ENCODE assay signal across 8 cellular contexts in the genomic region with DNA sequence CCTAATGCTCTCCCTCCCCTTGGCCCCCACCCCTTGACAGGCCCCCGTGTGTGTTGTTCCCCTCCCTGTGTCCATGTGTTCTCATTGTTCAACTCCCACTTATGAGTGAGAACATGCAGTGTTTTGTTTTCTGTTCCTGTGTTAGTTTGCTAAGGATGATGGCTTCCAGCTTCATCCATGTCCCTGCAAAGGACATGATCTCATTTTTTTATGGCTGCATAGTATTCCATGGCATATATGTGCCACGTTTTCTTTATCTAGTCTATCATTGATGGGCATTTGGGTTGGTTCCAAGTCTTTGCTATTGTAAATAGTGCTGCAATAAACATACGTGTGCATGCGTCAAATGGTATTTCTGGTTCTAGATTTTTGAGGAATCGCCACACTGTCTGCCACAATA. TPM values are rescaled to one million over a fixed set of nuclear protein-coding genes. Genes with fewer than 3 reads are reported as not detected.
DNase-seq lines count a peak whose midpoint lies in the region; ATAC-seq and TF ChIP-seq lines count a peak whose summit lies in the region.
"Not testable (repeated sequence)": the region's sequence is repeated elsewhere in the genome, so short reads cannot be mapped to it uniquely, and the experiment has no call there.

No MANE protein-coding gene starts in this region.

- ATAC-seq in GM18907 (IDR thresholded peaks at IDR 0.05; ENCODE audit: unreplicated experiment) (peak; percentile 4), HG02571 (IDR thresholded peaks at IDR 0.05; ENCODE audit: unreplicated experiment) (peak; percentile 5)
- not testable (repeated sequence) for ATAC-seq in Panc1; right lobe of liver; psoas muscle; upper lobe of left lung (ENCODE audit: low FRiP score in 2 of 2)

- H3K27ac ChIP-seq in Panc1 (ENCODE audit: low read length); right lobe of liver: not testable (repeated sequence)
- H3K27ac ChIP-seq in psoas muscle (peak overlapping the region; percentile 88), upper lobe of left lung (peak overlapping the region in 2 of 4 donors; percentile 84 to 94)

- TF ChIP-seq EP300 in upper lobe of left lung (IDR thresholded peaks at IDR 0.05): not testable (repeated sequence)

- POLR2A ChIA-PET in Panc1 (lab: Charles Lee): not testable (repeated sequence)

- peaks cover 15% of the 10 kb centered on the region for H3K4me1 Mint-ChIP-seq in activated T-cell treated with anti-CD3 and anti-CD28 coated beads, Interleukin-2, amount 50 U/mL, for 24 hours (ENCODE audit: low read depth)
- H3K4me1 Mint-ChIP-seq in brain: peaks cover 33% of the 10 kb centered on the region

- not testable (repeated sequence) for BruUV-seq in Panc1 (replicated peaks; lab: Mats Ljungman, UMichigan)

- H3K4me3 ChIP-seq in Panc1 (ENCODE audit: low read depth in 2 of 2, low read length in 2 of 2) (peak overlapping the region; percentile 86 to 94; a peak in 3 of 4 replicates), right lobe of liver (peak overlapping the region in 2 of 3 donors; percentile 57 to 60), psoas muscle (peak overlapping the region; percentile 71), upper lobe of left lung (peak overlapping the region in 3 of 4 donors; percentile 52 to 66 (median 64))

- not testable (repeated sequence) for H3K9me3 Mint-ChIP-seq in activated T-cell treated with anti-CD3 and anti-CD28 coated beads, Interleukin-2, amount 50 U/mL, for 24 hours; brain

- DNase-seq in Panc1 (ENCODE audit: low read depth, low spot score); activated T-cell treated with anti-CD3 and anti-CD28 coated beads, Interleukin-2, amount 50 U/mL, for 24 hours; right lobe of liver; psoas muscle; upper lobe of left lung: not testable (repeated sequence)

- not testable (repeated sequence) for H3K27me3 ChIP-seq in Panc1 (ENCODE audit: control insufficient read depth, insufficient read depth, low read length); right lobe of liver; psoas muscle (ENCODE audit: insufficient read depth in 3 of 3, low read length in 2 of 3); upper lobe of left lung

- in situ Hi-C loops in Panc1 (cut with HindIII; ENCODE audit: low pct_unique_long_range_greater_than_20kb, low sequenced_read_pairs): not testable (repeated sequence)

- H3K36me3 ChIP-seq in Panc1 (ENCODE audit: control insufficient read depth, insufficient read depth, low read length); right lobe of liver; psoas muscle (ENCODE audit: insufficient read depth in 1 of 2, low read depth in 1 of 2); upper lobe of left lung: not testable (repeated sequence)

- not testable (repeated sequence) for H3K36me3 Mint-ChIP-seq in activated T-cell treated with anti-CD3 and anti-CD28 coated beads, Interleukin-2, amount 50 U/mL, for 24 hours (ENCODE audit: low read depth); brain

- H3K27ac Mint-ChIP-seq in activated T-cell treated with anti-CD3 and anti-CD28 coated beads, Interleukin-2, amount 50 U/mL, for 24 hours: not testable (repeated sequence)
- H3K27ac Mint-ChIP-seq in brain: peak overlapping the region in 2 of 5 experiments; percentile 62 to 82

- WGBS in right lobe of liver (ENCODE audit: insufficient coverage, low coverage, low lambda C conversion rate, missing lambda C conversion rate): 58% methylated on average over 5 of the region's 5 CpGs
- WGBS in psoas muscle, 3 donors: 57 to 63% (median 60%) methylated on average over 5 of the region's 5 CpGs
- 47 to 61% methylated on average over 5 of the region's 5 CpGs for WGBS in upper lobe of left lung, 2 donors

- TF ChIP-seq CTCF in Panc1 (IDR thresholded peaks at IDR 0.05); brain (conservative IDR thresholded peaks at IDR 0.05); right lobe of liver (IDR thresholded peaks at IDR 0.05); psoas muscle (IDR thresholded peaks at IDR 0.05); upper lobe of left lung (IDR thresholded peaks at IDR 0.05): not testable (repeated sequence)

- CTCF ChIA-PET in Panc1 (lab: Charles Lee): not testable (repeated sequence)

- H3K4me3 Mint-ChIP-seq in activated T-cell treated with anti-CD3 and anti-CD28 coated beads, Interleukin-2, amount 50 U/mL, for 24 hours: peak overlapping the region; percentile 93
- H3K4me3 Mint-ChIP-seq in brain: peak overlapping the region; percentile 63 to 94 (median 86)

- peaks cover 12% of the 10 kb centered on the region for H3K4me1 ChIP-seq in Panc1 (ENCODE audit: control insufficient read depth, insufficient read depth, low read length)
- H3K4me1 ChIP-seq in right lobe of liver, psoas muscle: not testable (repeated sequence)
- peaks cover 0 to 16% (median 9%) of the 10 kb centered on the region in 4 donors for H3K4me1 ChIP-seq in upper lobe of left lung

- intact Hi-C loops in Panc1 (cut with micrococcal nuclease; ENCODE audit: unreplicated experiment) (loop anchor here (5.0 kb wide), 1 partner anchor 212 kb away; no protein-coding TSS in a partner anchor), psoas muscle (cut with DNase I) (loop anchor here in 1 of 2 donors (5.0 kb wide), 1 partner anchor 137 kb away; no protein-coding TSS in a partner anchor)
- intact Hi-C loops in right lobe of liver (cut with DNase I): not testable (repeated sequence)

- not testable (repeated sequence) for H3K9me3 ChIP-seq in Panc1 (ENCODE audit: control insufficient read depth, insufficient read depth, low read depth, low read length); right lobe of liver; psoas muscle; upper lobe of left lung

- not testable (repeated sequence) for H3K27me3 Mint-ChIP-seq in activated T-cell treated with anti-CD3 and anti-CD28 coated beads, Interleukin-2, amount 50 U/mL, for 24 hours
- peaks cover 18% of the 10 kb centered on the region for H3K27me3 Mint-ChIP-seq in brain

- TF ChIP-seq POLR2A in right lobe of liver (IDR thresholded peaks at IDR 0.05); upper lobe of left lung (IDR thresholded peaks at IDR 0.05): not testable (repeated sequence)

RNA-seq across cellular contexts. Expression of gene LAMP2, which starts 0.6 kb away (rescaled TPM):
- total RNA-seq in Panc1 (2021; ENCODE audit: unreplicated experiment): 243 TPM
- 131 TPM for polyA plus RNA-seq in Panc1 (2012; ENCODE audit: insufficient read length)
- polyA plus RNA-seq in brain (ENCODE audit: insufficient read depth, low read depth, low replicate concordance): 141 TPM
- 100 to 1,000 TPM in 5 of 6 experiments, 10 to 100 TPM in 1; 86.3 to 235 (median 183) TPM for total RNA-seq in right lobe of liver
- 100 to 1,000 TPM in 2 of 4 donors, 10 to 100 TPM in 2; 86.0 to 123 (median 98.2) TPM for total RNA-seq in psoas muscle
- polyA plus RNA-seq in psoas muscle: 10 to 100 TPM; 24.5 to 89.4 (median 39.1) TPM
- 100 to 1,000 TPM in 4 of 6 donors, 10 to 100 TPM in 2; 28.0 to 145 (median 125) TPM for total RNA-seq in upper lobe of left lung
